2 cellular contexts compared by ENCODE assay signal in genomic region chr1:1391225-1391624, GRCh38.
TF ChIP-seq lines count a peak whose summit lies in the region.

No MANE protein-coding gene starts in this region.

TF ChIP-seq in IMR-90, 13 proteins besides CTCF, POLR2A, EP300 and RAD21:
- TF ChIP-seq RFX5 (IDR thresholded peaks at IDR 0.05; ENCODE audit: low read depth, low read length) (no peak), ELK1 (IDR thresholded peaks at IDR 0.05; ENCODE audit: borderline replicate concordance, low read depth, low read length) (no peak), CHD1 (IDR thresholded peaks at IDR 0.05; ENCODE audit: low read depth, low read length) (no peak), FOS (IDR thresholded peaks at IDR 0.05; ENCODE audit: low read depth, low read length) (no peak), MAZ (IDR thresholded peaks at IDR 0.05; ENCODE audit: borderline replicate concordance, low read depth, low read length) (no peak), NFE2L2 (IDR thresholded peaks at IDR 0.05; ENCODE audit: low read depth, low read length) (no peak), MAFK (IDR thresholded peaks at IDR 0.05; ENCODE audit: low read depth, low read length) (no peak), RCOR1 (IDR thresholded peaks at IDR 0.05; ENCODE audit: insufficient replicate concordance, low read length) (no peak), USF2 (IDR thresholded peaks at IDR 0.05; ENCODE audit: low read depth, low read length) (no peak), CEBPB (IDR thresholded peaks at IDR 0.05; ENCODE audit: low read depth, low read length) (no peak)
TF ChIP-seq in IMR-90: peak in this region for 0.

TF ChIP-seq in endothelial cell of umbilical vein, 7 proteins besides CTCF, POLR2A, EP300 and RAD21:
- TF ChIP-seq FOS (IDR thresholded peaks at IDR 0.05; ENCODE audit: borderline replicate concordance, insufficient read depth, low read length) (no peak), GATA2 (IDR thresholded peaks at IDR 0.05; ENCODE audit: insufficient read depth, insufficient read length, low read depth, low read length) (no peak), MAX (IDR thresholded peaks at IDR 0.05; ENCODE audit: insufficient read depth, insufficient read length) (no peak), POLR2AphosphoS5 (IDR thresholded peaks at IDR 0.05; ENCODE audit: insufficient read depth, low read depth, low read length) (no peak), MYC (IDR thresholded peaks at IDR 0.05; ENCODE audit: low read depth, low read length) (no peak), EZH2 (IDR thresholded peaks at IDR 0.05; ENCODE audit: borderline replicate concordance, low read depth, low read length, severe bottlenecking) (no peak)
TF ChIP-seq in endothelial cell of umbilical vein: peak in this region for 0.
